ENCODE assay signal across 8 cellular contexts in the genomic region with DNA sequence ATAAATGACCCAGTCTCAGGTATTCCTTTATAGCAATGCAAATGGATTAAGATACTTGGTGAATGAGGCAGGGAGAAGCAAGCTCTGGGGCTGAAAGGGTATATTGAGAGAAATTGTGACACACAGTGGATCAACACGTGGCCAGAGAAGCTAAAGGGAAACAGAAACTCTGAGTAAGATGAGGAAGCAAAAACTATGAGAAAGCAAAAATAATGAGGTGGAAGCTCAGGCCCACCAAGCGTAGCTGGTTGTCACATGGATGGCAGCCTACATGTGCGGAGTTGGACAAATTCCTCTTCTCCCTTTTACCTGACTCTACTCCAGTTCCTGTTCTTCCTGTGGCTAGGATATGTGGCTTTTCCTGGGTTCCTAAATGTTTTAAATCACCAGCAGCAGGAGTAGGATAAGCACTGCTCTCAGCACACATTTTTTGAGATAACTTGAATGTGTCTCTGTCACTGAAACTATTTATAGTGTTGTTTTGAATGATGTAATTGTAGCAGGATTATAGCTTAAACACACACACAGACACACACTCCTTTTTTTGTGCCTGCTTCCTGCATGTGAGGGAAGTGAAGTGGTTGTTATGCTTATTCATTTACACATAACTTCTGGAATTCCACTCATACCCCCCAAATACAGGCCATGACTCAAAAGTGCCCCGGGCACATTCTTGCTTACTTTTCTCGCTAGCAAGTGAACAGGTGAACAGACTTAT. TPM values are rescaled to one million over a fixed set of nuclear protein-coding genes. Genes with fewer than 3 reads are reported as not detected.
DNase-seq lines count a peak whose midpoint lies in the region; ATAC-seq, FAIRE-seq and TF ChIP-seq lines count a peak whose summit lies in the region.

No MANE protein-coding gene starts in this region.

- H3K9me3 Mint-ChIP-seq in T-helper 1 cell treated with Interleukin-12 subunit alpha and Interleukin-12 subunit beta and Interleukin-4 antibody, amounts not matched to agents 30 μg/mL and 1 μg/mL, for 36 hours = peaks cover 3% of the 10 kb centered on the region

- H3K27ac Mint-ChIP-seq in T-helper 1 cell treated with Interleukin-12 subunit alpha and Interleukin-12 subunit beta and Interleukin-4 antibody, amounts not matched to agents 30 μg/mL and 1 μg/mL, for 36 hours = peak overlapping the region; percentile 70

- H3K27me3 ChIP-seq in gastrocnemius medialis = no peaks in the 10 kb centered on the region

- FAIRE-seq in frontal cortex (lab: Jason Lieb, UNC) = no peak

- TF ChIP-seq POLR2A in gastrocnemius medialis (IDR thresholded peaks at IDR 0.05) = no peak

- in situ Hi-C loops in gastrocnemius medialis (cut with MboI; ENCODE audit: low sequenced_read_pairs in 4 of 4) = no loop called here

- no peak overlapping the region for H3K4me3 ChIP-seq in gastrocnemius medialis

- peaks cover 12 to 20% of the 10 kb centered on the region in 2 donors for H3K4me1 ChIP-seq in gastrocnemius medialis

- H3K4me3 Mint-ChIP-seq in T-helper 1 cell treated with Interleukin-12 subunit alpha and Interleukin-12 subunit beta and Interleukin-4 antibody, amounts not matched to agents 30 μg/mL and 1 μg/mL, for 36 hours = peak overlapping the region; percentile 2

- intact Hi-C loops in sciatic nerve (cut with DNase I) (no loop called here), gastrocnemius medialis (cut with DNase I; ENCODE audit: low total_unique reads) (no loop called here)

- peaks cover 5% of the 10 kb centered on the region for H3K36me3 Mint-ChIP-seq in T-helper 1 cell treated with Interleukin-12 subunit alpha and Interleukin-12 subunit beta and Interleukin-4 antibody, amounts not matched to agents 30 μg/mL and 1 μg/mL, for 36 hours (ENCODE audit: low read depth)

- no peak overlapping the region for H3K27ac ChIP-seq in gastrocnemius medialis

- no peak for TF ChIP-seq CTCF in gastrocnemius medialis (IDR thresholded peaks at IDR 0.05 in 4 of 5, conservative IDR thresholded peaks at IDR 0.05 in 1 of 5)

- peak; percentile 7 for DNase-seq in GM04503 (ENCODE audit: low read depth)
- DNase-seq in frontal cortex (ENCODE audit: low spot score in 2 of 2) = peak; percentile 4 to 27
- no peak for DNase-seq in sciatic nerve (ENCODE audit: low spot score)
- no peak for DNase-seq in activated CD4-positive, CD25-positive, alpha-beta regulatory T cell treated with anti-CD3 and anti-CD28 coated beads, Interleukin-2, amount 50 U/mL, for 72 hours
- DNase-seq in gastrocnemius medialis = no peak

- H3K36me3 ChIP-seq in gastrocnemius medialis = no peaks in the 10 kb centered on the region

- peaks cover 17% of the 10 kb centered on the region for H3K4me1 Mint-ChIP-seq in T-helper 1 cell treated with Interleukin-12 subunit alpha and Interleukin-12 subunit beta and Interleukin-4 antibody, amounts not matched to agents 30 μg/mL and 1 μg/mL, for 36 hours (ENCODE audit: low read depth)

- no peaks in the 10 kb centered on the region for H3K27me3 Mint-ChIP-seq in T-helper 1 cell treated with Interleukin-12 subunit alpha and Interleukin-12 subunit beta and Interleukin-4 antibody, amounts not matched to agents 30 μg/mL and 1 μg/mL, for 36 hours (ENCODE audit: low read depth)

- ATAC-seq in GM21367 (IDR thresholded peaks at IDR 0.05; ENCODE audit: unreplicated experiment) (peak; percentile 95), HG03520 (IDR thresholded peaks at IDR 0.05; ENCODE audit: unreplicated experiment) (peak; percentile 98), sciatic nerve (peak; percentile 79), gastrocnemius medialis (no peak)

- H3K9me3 ChIP-seq in gastrocnemius medialis = no peaks in the 10 kb centered on the region

RNA-seq across cellular contexts. Expression of gene EPC2, which starts 30.1 kb away (rescaled TPM):
- 106 TPM for total RNA-seq in frontal cortex
- 47.0 TPM for total RNA-seq in sciatic nerve
- total RNA-seq in gastrocnemius medialis = 10 to 100 TPM; 13.1 to 21.8 (median 14.6) TPM

Comparison
In these comparisons a context has a peak if more than half of its experiments do, and no peak if none do; other contexts are left out.
1. DNase-seq: peak in GM04503 (single experiment) and frontal cortex (2 of 2); none in sciatic nerve (single experiment), activated CD4-positive, CD25-positive, alpha-beta regulatory T cell treated with anti-CD3 and anti-CD28 coated beads, Interleukin-2, amount 50 U/mL, for 72 hours (single experiment) and gastrocnemius medialis (0 of 2).
2. ATAC-seq: peak in GM21367 (single experiment), HG03520 (single experiment) and sciatic nerve (single experiment); none in gastrocnemius medialis (0 of 2).